15 cellular contexts compared by ENCODE assay signal in the genomic region with DNA sequence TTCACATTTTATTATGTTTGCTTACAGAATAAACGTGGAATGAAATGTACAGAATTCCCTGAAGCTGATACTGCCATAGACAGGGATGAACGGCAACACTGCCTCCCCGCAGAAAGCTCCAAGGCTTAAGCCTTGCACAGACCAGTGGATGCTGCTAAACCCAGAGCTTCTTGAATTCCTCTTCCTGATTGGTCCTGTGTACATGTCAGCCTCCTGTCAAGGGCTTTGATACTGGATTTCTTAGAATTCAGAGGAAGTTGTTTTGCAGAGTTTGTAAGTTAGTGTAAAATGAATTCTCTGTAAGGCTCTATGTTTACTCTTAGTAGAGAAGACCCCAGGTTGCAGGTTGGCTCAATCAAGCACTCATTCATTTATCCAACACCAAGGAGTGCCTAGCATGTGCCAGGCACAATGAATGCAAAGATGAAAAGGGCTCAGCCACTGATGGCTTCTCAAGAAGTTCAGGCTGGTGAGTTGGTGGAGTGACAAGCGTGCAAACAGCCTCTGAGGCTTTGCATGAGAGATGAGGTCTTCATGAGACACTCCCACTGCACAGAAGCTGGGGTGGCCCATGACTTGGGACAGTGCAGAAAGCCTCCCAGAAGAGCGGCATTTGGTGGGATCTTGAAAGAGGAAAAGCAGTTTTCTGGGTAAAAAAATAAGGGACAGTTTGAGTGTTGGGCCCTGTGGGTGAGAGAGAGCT. TPM values are rescaled to one million over a fixed set of nuclear protein-coding genes. Genes with fewer than 3 reads are reported as not detected.
DNase-seq lines count a peak whose midpoint lies in the region; ATAC-seq and TF ChIP-seq lines count a peak whose summit lies in the region.
"Had no signal": no experiment of that assay in that cellular context is flagged by ENCODE, and none has a peak within 500 bp of the region (broad histone marks: within the 10 kb centered on the region; RNA-seq: fewer than 3 reads in every experiment).

No MANE protein-coding gene starts in this region.

- H3K27ac ChIP-seq in neural progenitor cell, result no peak overlapping the region
- H3K27ac ChIP-seq: 22Rv1, HL-60 had no signal

- CTCF ChIA-PET in activated naive CD4-positive, alpha-beta T cell treated with anti-CD3 and anti-CD28 coated beads for 36 hours (lab: Charles Lee), result interaction anchor here (0.6 to 1.6 kb wide), 2 partner anchors 107 to 135 kb away, joined by 3 read pairs; no protein-coding TSS in a partner anchor
- CTCF ChIA-PET in MCF 10A (lab: Yijun Ruan, JAX), result interaction anchor here (0.7 kb wide), 1 partner anchor 23 kb away, joined by 4 read pairs; no protein-coding TSS in a partner anchor

- peak overlapping the region; percentile 12 for H3K4me3 Mint-ChIP-seq in T-helper 1 cell treated with Interleukin-12 subunit alpha and Interleukin-12 subunit beta and Interleukin-4 antibody, amounts not matched to agents 30 μg/mL and 1 μg/mL, for 36 hours
- peak overlapping the region; percentile 30 for H3K4me3 Mint-ChIP-seq in activated naive CD4-positive, alpha-beta T cell treated with anti-CD3 and anti-CD28 coated beads, Interleukin-2, amount 50 U/mL, for 24 hours
- H3K4me3 Mint-ChIP-seq in activated naive CD4-positive, alpha-beta T cell treated with anti-CD3 and anti-CD28 coated beads for 36 hours, result no peak overlapping the region
- H3K4me3 Mint-ChIP-seq in T-helper 17 cell (no peak overlapping the region), neural progenitor cell (no peak overlapping the region), MCF 10A (ENCODE audit: unreplicated experiment) (no peak overlapping the region)

- H3K36me3 Mint-ChIP-seq in T-helper 1 cell treated with Interleukin-12 subunit alpha and Interleukin-12 subunit beta and Interleukin-4 antibody, amounts not matched to agents 30 μg/mL and 1 μg/mL, for 36 hours (ENCODE audit: low read depth), result no peaks in the 10 kb centered on the region
- H3K36me3 Mint-ChIP-seq in activated naive CD4-positive, alpha-beta T cell treated with anti-CD3 and anti-CD28 coated beads, Interleukin-2, amount 50 U/mL, for 24 hours, result no peaks in the 10 kb centered on the region
- no peaks in the 10 kb centered on the region for H3K36me3 Mint-ChIP-seq in activated naive CD4-positive, alpha-beta T cell treated with anti-CD3 and anti-CD28 coated beads for 36 hours (ENCODE audit: low read depth)
- H3K36me3 Mint-ChIP-seq in T-helper 17 cell (ENCODE audit: low read depth), result no peaks in the 10 kb centered on the region
- no peaks in the 10 kb centered on the region for H3K36me3 Mint-ChIP-seq in neural progenitor cell
- H3K36me3 Mint-ChIP-seq in MCF 10A (ENCODE audit: insufficient read depth, unreplicated experiment), result no peaks in the 10 kb centered on the region
- H3K36me3 Mint-ChIP-seq: CD14-positive monocyte had no signal

- H3K9me3 ChIP-seq in T-helper 17 cell (ENCODE audit: control insufficient read depth, low read length, poor library complexity, severe bottlenecking) (no peaks in the 10 kb centered on the region), neural progenitor cell (ENCODE audit: low read depth) (no peaks in the 10 kb centered on the region)

- H3K27me3 Mint-ChIP-seq in T-helper 1 cell treated with Interleukin-12 subunit alpha and Interleukin-12 subunit beta and Interleukin-4 antibody, amounts not matched to agents 30 μg/mL and 1 μg/mL, for 36 hours (ENCODE audit: low read depth), result peaks cover 8% of the 10 kb centered on the region
- H3K27me3 Mint-ChIP-seq in activated naive CD4-positive, alpha-beta T cell treated with anti-CD3 and anti-CD28 coated beads, Interleukin-2, amount 50 U/mL, for 24 hours, result no peaks in the 10 kb centered on the region
- no peaks in the 10 kb centered on the region for H3K27me3 Mint-ChIP-seq in activated naive CD4-positive, alpha-beta T cell treated with anti-CD3 and anti-CD28 coated beads for 36 hours (ENCODE audit: low read depth)
- H3K27me3 Mint-ChIP-seq in T-helper 17 cell (peaks cover 45% of the 10 kb centered on the region), neural progenitor cell (ENCODE audit: insufficient read depth, low read depth) (peaks cover 5% of the 10 kb centered on the region), MCF 10A (ENCODE audit: insufficient read depth, unreplicated experiment) (peaks cover 55% of the 10 kb centered on the region)

- BruUV-seq in MCF 10A (replicated peaks; lab: Mats Ljungman, UMichigan), result no TSS peak

- no peak overlapping the region for H3K27ac Mint-ChIP-seq in T-helper 1 cell treated with Interleukin-12 subunit alpha and Interleukin-12 subunit beta and Interleukin-4 antibody, amounts not matched to agents 30 μg/mL and 1 μg/mL, for 36 hours
- no peak overlapping the region for H3K27ac Mint-ChIP-seq in activated naive CD4-positive, alpha-beta T cell treated with anti-CD3 and anti-CD28 coated beads, Interleukin-2, amount 50 U/mL, for 24 hours
- no peak overlapping the region for H3K27ac Mint-ChIP-seq in activated naive CD4-positive, alpha-beta T cell treated with anti-CD3 and anti-CD28 coated beads for 36 hours
- H3K27ac Mint-ChIP-seq in T-helper 17 cell (peak overlapping the region; percentile 83), neural progenitor cell (peak overlapping the region; percentile 11), MCF 10A (ENCODE audit: low read depth, unreplicated experiment) (no peak overlapping the region)

- no peak overlapping the region for H3K4me2 ChIP-seq in neural progenitor cell

- no peak for ATAC-seq in T-helper 17 cell
- ATAC-seq: GM12878, HCT116 had no signal

- H3K27me3 ChIP-seq in neural progenitor cell, result no peaks in the 10 kb centered on the region

- intact Hi-C loops in activated naive CD4-positive, alpha-beta T cell treated with anti-CD3 and anti-CD28 coated beads for 36 hours (cut with micrococcal nuclease), result no loop called here
- intact Hi-C loops in MCF 10A (cut with micrococcal nuclease), result no loop called here

- TF ChIP-seq CTCF in neural progenitor cell (IDR thresholded peaks at IDR 0.05) (no peak), MCF 10A (IDR thresholded peaks at IDR 0.05; ENCODE audit: unreplicated experiment) (no peak)

- H3K4me3 ChIP-seq in neural progenitor cell, result no peak overlapping the region
- H3K4me3 ChIP-seq: GM12878 had no signal

- no peaks in the 10 kb centered on the region for H3K36me3 ChIP-seq in neural progenitor cell

- peaks cover 8% of the 10 kb centered on the region for H3K4me1 Mint-ChIP-seq in T-helper 1 cell treated with Interleukin-12 subunit alpha and Interleukin-12 subunit beta and Interleukin-4 antibody, amounts not matched to agents 30 μg/mL and 1 μg/mL, for 36 hours (ENCODE audit: low read depth)
- peaks cover 34% of the 10 kb centered on the region for H3K4me1 Mint-ChIP-seq in activated naive CD4-positive, alpha-beta T cell treated with anti-CD3 and anti-CD28 coated beads, Interleukin-2, amount 50 U/mL, for 24 hours
- H3K4me1 Mint-ChIP-seq in activated naive CD4-positive, alpha-beta T cell treated with anti-CD3 and anti-CD28 coated beads for 36 hours (ENCODE audit: low read depth), result peaks cover 27% of the 10 kb centered on the region
- H3K4me1 Mint-ChIP-seq in T-helper 17 cell (peaks cover 14% of the 10 kb centered on the region), neural progenitor cell (peaks cover 16% of the 10 kb centered on the region), MCF 10A (ENCODE audit: insufficient read depth, unreplicated experiment) (no peaks in the 10 kb centered on the region)
- H3K4me1 Mint-ChIP-seq: CD14-positive monocyte had no signal

- no peaks in the 10 kb centered on the region for H3F3A ChIP-seq in neural progenitor cell (ENCODE audit: low read depth)

- H3K9ac ChIP-seq in neural progenitor cell, result no peak overlapping the region

- no peaks in the 10 kb centered on the region for H3K79me2 ChIP-seq in neural progenitor cell (ENCODE audit: low read depth)

- DNase-seq in T-helper 1 cell (no peak), T-helper 17 cell (no peak), neural progenitor cell (ENCODE audit: low spot score) (no peak), MCF 10A (ENCODE audit: unreplicated experiment) (no peak), occipital lobe (lab: John Stamatoyannopoulos, UW) (no peak)
- DNase-seq in activated naive CD4-positive, alpha-beta T cell treated with anti-CD3 and anti-CD28 coated beads for 36 hours, result no peak
- DNase-seq: DMS 273 treated with DMSO at 0.1 percent for 48 hours had no signal

- POLR2A ChIA-PET in MCF 10A (lab: Yijun Ruan, JAX), result interaction anchor here (0.6 kb wide), 1 partner anchor 408 kb away, joined by 3 read pairs; no protein-coding TSS in a partner anchor

- no peaks in the 10 kb centered on the region for H4K20me1 ChIP-seq in neural progenitor cell (ENCODE audit: low read depth)

- H2AFZ ChIP-seq in neural progenitor cell (replicated peaks), result no peak overlapping the region

- no peaks in the 10 kb centered on the region for H3K4me1 ChIP-seq in neural progenitor cell

- no peaks in the 10 kb centered on the region for H3K9me3 Mint-ChIP-seq in T-helper 1 cell treated with Interleukin-12 subunit alpha and Interleukin-12 subunit beta and Interleukin-4 antibody, amounts not matched to agents 30 μg/mL and 1 μg/mL, for 36 hours
- no peaks in the 10 kb centered on the region for H3K9me3 Mint-ChIP-seq in activated naive CD4-positive, alpha-beta T cell treated with anti-CD3 and anti-CD28 coated beads, Interleukin-2, amount 50 U/mL, for 24 hours
- no peaks in the 10 kb centered on the region for H3K9me3 Mint-ChIP-seq in activated naive CD4-positive, alpha-beta T cell treated with anti-CD3 and anti-CD28 coated beads for 36 hours
- no peaks in the 10 kb centered on the region for H3K9me3 Mint-ChIP-seq in neural progenitor cell
- H3K9me3 Mint-ChIP-seq in MCF 10A (ENCODE audit: unreplicated experiment), result no peaks in the 10 kb centered on the region

RNA-seq across cellular contexts. Expression of a gene that starts 50.4 kb away (rescaled TPM):
- under 1 TPM; 0.45 to 0.49 TPM for total RNA-seq in activated naive CD4-positive, alpha-beta T cell treated with anti-CD3 and anti-CD28 coated beads for 36 hours
- total RNA-seq in T-helper 17 cell, result 1 to 10 TPM; 1.3 to 2.3 TPM
- 0.71 and 1.6 TPM in 2 replicates for total RNA-seq in neural progenitor cell (ENCODE audit: low replicate concordance)
- total RNA-seq in MCF 10A (2022), result 0.29 and 0.61 TPM in 2 replicates
- total RNA-seq in occipital lobe, result 20.3 TPM
- total RNA-seq: G401 had no signal

Comparison
In these comparisons a context has a peak if more than half of its experiments do, and no peak if none do; other contexts are left out.
1. H3K4me3 Mint-ChIP-seq: peak in T-helper 1 cell treated with Interleukin-12 subunit alpha and Interleukin-12 subunit beta and Interleukin-4 antibody, amounts not matched to agents 30 μg/mL and 1 μg/mL, for 36 hours (single experiment) and activated naive CD4-positive, alpha-beta T cell treated with anti-CD3 and anti-CD28 coated beads, Interleukin-2, amount 50 U/mL, for 24 hours (single experiment); none in activated naive CD4-positive, alpha-beta T cell treated with anti-CD3 and anti-CD28 coated beads for 36 hours (single experiment), T-helper 17 cell (single experiment), neural progenitor cell (single experiment) and MCF 10A (single experiment).
2. H3K27ac Mint-ChIP-seq: peak in T-helper 17 cell (single experiment) and neural progenitor cell (single experiment); none in T-helper 1 cell treated with Interleukin-12 subunit alpha and Interleukin-12 subunit beta and Interleukin-4 antibody, amounts not matched to agents 30 μg/mL and 1 μg/mL, for 36 hours (single experiment), activated naive CD4-positive, alpha-beta T cell treated with anti-CD3 and anti-CD28 coated beads, Interleukin-2, amount 50 U/mL, for 24 hours (single experiment), activated naive CD4-positive, alpha-beta T cell treated with anti-CD3 and anti-CD28 coated beads for 36 hours (single experiment) and MCF 10A (single experiment).